In the genomic region with DNA sequence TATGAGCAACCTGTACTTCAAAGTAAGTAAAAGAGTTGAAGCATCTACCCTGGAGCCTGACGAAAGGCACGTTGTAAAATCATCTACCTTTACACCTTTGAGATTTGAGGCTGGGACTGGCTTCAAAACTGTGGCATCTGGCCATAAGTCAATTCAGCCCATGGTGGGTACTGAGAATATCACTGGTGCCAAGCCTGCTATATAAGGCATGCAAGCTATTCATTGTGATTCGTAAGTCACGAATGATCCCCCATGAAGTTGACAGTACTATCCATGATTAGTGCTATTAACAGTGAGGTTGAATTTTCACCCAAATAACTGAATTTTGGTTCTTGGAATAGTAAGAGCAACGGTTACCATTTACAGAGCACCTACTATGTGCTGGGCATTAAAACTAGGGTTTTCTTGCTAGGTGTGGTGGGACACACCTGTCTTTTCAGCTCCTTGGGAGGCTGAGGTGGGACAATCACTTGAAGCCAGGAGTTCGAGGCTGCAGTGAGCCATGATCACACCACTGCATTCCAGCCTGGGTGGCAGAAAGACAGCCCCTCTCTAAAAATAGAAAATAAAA, we compare ENCODE assay signal across 28 cellular contexts.
"Had no signal": no experiment of that assay in that cellular context is flagged by ENCODE, and none has a peak within 500 bp of the region (broad histone marks: within the 10 kb centered on the region; RNA-seq: fewer than 3 reads in every experiment).

No MANE protein-coding gene starts in this region.

- H3K27me3 ChIP-seq: SJCRH30 had no signal

- H3K4me3 ChIP-seq: SJCRH30 had no signal

- H3K4me1 ChIP-seq: SJCRH30 had no signal

- H3K27ac Mint-ChIP-seq: activated CD4-positive, alpha-beta T cell treated with anti-CD3 and anti-CD28 coated beads for 36 hours; activated CD8-positive, alpha-beta T cell treated with anti-CD3 and anti-CD28 coated beads for 36 hours; activated naive CD8-positive, alpha-beta T cell treated with anti-CD3 and anti-CD28 coated beads, Interleukin-2, amount 10 ng/mL, durations not matched to agents 7 days and 5 days; activated T-helper 2 cell treated with anti-CD3 and anti-CD28 coated beads, Interferon-gamma antibody, Interleukin-2, Interleukin-4, amounts not matched to agents 10 μg/mL and 5 μg/mL and 100 μg/mL, durations not matched to agents 14 hours and 24 hours and 36 hours; IgD-negative memory B cell; T-helper 17 cell had no signal

- H3K9me3 ChIP-seq: SJCRH30 had no signal

- H3K4me3 Mint-ChIP-seq: activated CD4-positive, alpha-beta T cell treated with anti-CD3 and anti-CD28 coated beads for 36 hours; activated CD8-positive, alpha-beta T cell treated with anti-CD3 and anti-CD28 coated beads for 36 hours; activated naive CD4-positive, alpha-beta T cell treated with anti-CD3 and anti-CD28 coated beads, Interleukin-2, amount 10 ng/mL, durations not matched to agents 7 days and 5 days; activated naive CD8-positive, alpha-beta T cell treated with anti-CD3 and anti-CD28 coated beads, Interleukin-2, amount 10 ng/mL, durations not matched to agents 7 days and 5 days; activated T-cell treated with anti-CD3 and anti-CD28 coated beads, Interleukin-2, amount 50 U/mL, for 72 hours; T-helper 17 cell had no signal

- H3K36me3 ChIP-seq: SJCRH30, WERI-Rb-1 had no signal

- H3K36me3 Mint-ChIP-seq: IgD-negative memory B cell had no signal

- DNase-seq: activated CD4-positive, alpha-beta T cell treated with anti-CD3 and anti-CD28 coated beads for 36 hours; activated CD8-positive, alpha-beta memory T cell treated with anti-CD3 and anti-CD28 coated beads, Interleukin-2, amount 50 U/mL, for 4 hours; activated CD8-positive, alpha-beta T cell treated with anti-CD3 and anti-CD28 coated beads for 36 hours; activated gamma-delta T cell treated with Interleukin-2 at 50 U/mL for 16 hours; activated naive CD4-positive, alpha-beta T cell treated with anti-CD3 and anti-CD28 coated beads, Interleukin-2, amount 10 ng/mL, durations not matched to agents 7 days and 5 days; activated naive CD8-positive, alpha-beta T cell treated with anti-CD3 and anti-CD28 coated beads, Interleukin-2, amount 10 ng/mL, durations not matched to agents 7 days and 5 days; activated T-cell treated with anti-CD3 and anti-CD28 coated beads, Interleukin-2, amount 50 U/mL, for 72 hours; amniotic stem cell; caudate nucleus; MM.1S; NCI-H1105; NCI-H1436; NCI-H1694 treated with DMSO at 0.1 percent for 48 hours; NCI-H2029 treated with DMSO at 0.1 percent for 48 hours; NCI-H510A treated with DMSO at 0.1 percent for 48 hours; NCI-H69; NK-92 treated with Interleukin-12 subunit alpha and Interleukin-12 subunit beta, amount 100 ng/mL, for 24 hours; OCI-M1; RPMI8226; SJCRH30; T-helper 17 cell; T1000; WERI-Rb-1 had no signal

- H3K27ac ChIP-seq: KMS-11, SJCRH30, WERI-Rb-1 had no signal

- ATAC-seq: activated CD4-positive, alpha-beta T cell treated with anti-CD3 and anti-CD28 coated beads for 36 hours; activated CD8-positive, alpha-beta T cell treated with anti-CD3 and anti-CD28 coated beads for 36 hours; activated T-cell treated with anti-CD3 and anti-CD28 coated beads, Interleukin-2, amount 50 U/mL, for 72 hours; Panc1; Right ventricle myocardium inferior; T-helper 17 cell had no signal

- H3K27me3 Mint-ChIP-seq: activated CD4-positive, alpha-beta T cell treated with anti-CD3 and anti-CD28 coated beads for 36 hours; activated CD8-positive, alpha-beta T cell treated with anti-CD3 and anti-CD28 coated beads for 36 hours; activated naive CD4-positive, alpha-beta T cell treated with anti-CD3 and anti-CD28 coated beads, Interleukin-2, amount 10 ng/mL, durations not matched to agents 7 days and 5 days; activated naive CD8-positive, alpha-beta T cell treated with anti-CD3 and anti-CD28 coated beads, Interleukin-2, amount 10 ng/mL, durations not matched to agents 7 days and 5 days; IgD-negative memory B cell; T-helper 17 cell had no signal

- H3K9me3 Mint-ChIP-seq: activated CD8-positive, alpha-beta T cell treated with anti-CD3 and anti-CD28 coated beads for 36 hours; activated naive CD4-positive, alpha-beta T cell treated with anti-CD3 and anti-CD28 coated beads, Interleukin-2, amount 10 ng/mL, durations not matched to agents 7 days and 5 days; activated naive CD8-positive, alpha-beta T cell treated with anti-CD3 and anti-CD28 coated beads, Interleukin-2, amount 10 ng/mL, durations not matched to agents 7 days and 5 days; activated T-cell treated with anti-CD3 and anti-CD28 coated beads, Interleukin-2, amount 50 U/mL, for 72 hours; activated T-helper 2 cell treated with anti-CD3 and anti-CD28 coated beads, Interferon-gamma antibody, Interleukin-2, Interleukin-4, amounts not matched to agents 10 μg/mL and 5 μg/mL and 100 μg/mL, durations not matched to agents 14 hours and 24 hours and 36 hours; IgD-negative memory B cell had no signal
